ENCODE assay signal across 11 cellular contexts in the genomic region with DNA sequence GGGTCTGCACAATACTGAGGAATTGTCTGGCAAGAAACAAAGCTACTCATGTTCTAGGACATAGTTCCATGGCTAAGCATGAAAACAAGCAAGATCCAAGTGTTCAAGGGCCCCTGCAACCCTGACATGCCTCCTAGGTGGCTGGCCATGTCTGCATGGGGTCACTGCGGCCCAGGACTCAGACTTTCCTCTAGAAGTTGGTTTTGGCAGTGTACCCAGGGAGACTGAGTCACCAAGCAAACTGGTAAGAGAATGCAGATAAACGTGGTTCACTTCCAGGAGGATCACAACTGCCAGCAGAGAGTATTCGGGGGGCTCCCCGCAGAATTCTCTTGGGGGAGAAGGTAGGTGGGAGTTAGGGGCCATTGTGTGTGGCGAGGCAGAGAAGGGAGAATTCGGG. TPM values are rescaled to one million over a fixed set of nuclear protein-coding genes. Genes with fewer than 3 reads are reported as not detected.
A peak's percentile ranks its signal among the peaks of the same experiment; 100 is the strongest.
DNase-seq lines count a peak whose midpoint lies in the region; ATAC-seq and TF ChIP-seq lines count a peak whose summit lies in the region.
"Had no signal": no experiment of that assay in that cellular context is flagged by ENCODE, and none has a peak within 500 bp of the region (broad histone marks: within the 10 kb centered on the region; RNA-seq: fewer than 3 reads in every experiment).

No MANE protein-coding gene starts in this region.

- peaks cover 5% of the 10 kb centered on the region for H3K79me2 ChIP-seq in ACC112 (ENCODE audit: control insufficient read depth, insufficient read depth, low read length, unreplicated experiment)

- TF ChIP-seq CTCF in colonic mucosa (IDR thresholded peaks at IDR 0.05) (no peak), ovary (IDR thresholded peaks at IDR 0.05) (no peak), body of pancreas (IDR thresholded peaks at IDR 0.05) (no peak)

- no peak for DNase-seq in colonic mucosa
- peak in 3 of 5 donors; percentile 45 to 53 (median 46) for DNase-seq in ovary
- no peak for DNase-seq in NCI-H1436 treated with DMSO at 0.1 percent for 48 hours (lab: John Stamatoyannopoulos, UW)
- DNase-seq in kidney tubule cell (ENCODE audit: low spot score) = no peak
- no peak for DNase-seq in body of pancreas
- DNase-seq: activated T-cell treated with anti-CD3 and anti-CD28 coated beads for 4 hours; stimulated activated CD4-positive, alpha-beta T cell treated with anti-CD3 and anti-CD28 coated beads, Interleukin-12 subunit alpha, Interleukin-12 subunit beta, amount 100 ng/mL, for 4 hours had no signal

- H3K27ac ChIP-seq in ACC112 (ENCODE audit: low read depth, low read length) (peak overlapping the region; percentile 66), KOPT-K1 (ENCODE audit: low read depth, low read length, poor library complexity, severe bottlenecking) (peak overlapping the region; percentile 28), colonic mucosa (peak overlapping the region; percentile 44), ovary (peak overlapping the region; percentile 53 to 69), body of pancreas (peak overlapping the region in 2 of 4 donors; percentile 13 to 44)
- H3K27ac ChIP-seq: C4-2B had no signal

- H3K4me3 ChIP-seq in ACC112 (ENCODE audit: low read depth, low read length) (peak overlapping the region; percentile 41; the same call in 1 of the 2 replicates), colonic mucosa (no peak overlapping the region), ovary (no peak overlapping the region), body of pancreas (no peak overlapping the region)

- H3K27me3 ChIP-seq in ACC112 (ENCODE audit: insufficient read depth, low read length) (no peaks in the 10 kb centered on the region), colonic mucosa (no peaks in the 10 kb centered on the region), ovary (no peaks in the 10 kb centered on the region), body of pancreas (no peaks in the 10 kb centered on the region)

- WGBS in ovary, 3 donors = 62 to 66% (median 64%) methylated on average over 6 of the region's 6 CpGs
- 84 to 85% methylated on average over 6 of the region's 6 CpGs for WGBS in body of pancreas, 2 donors

- no peaks in the 10 kb centered on the region for H3K36me3 ChIP-seq in ACC112 (ENCODE audit: insufficient read depth, low read length)
- no peaks in the 10 kb centered on the region for H3K36me3 ChIP-seq in KOPT-K1 (ENCODE audit: insufficient read depth, low read length)
- H3K36me3 ChIP-seq in colonic mucosa = no peaks in the 10 kb centered on the region
- H3K36me3 ChIP-seq in ovary = no peaks in the 10 kb centered on the region
- no peaks in the 10 kb centered on the region for H3K36me3 ChIP-seq in body of pancreas (replicated peaks in 1 of 2; ENCODE audit: insufficient read depth in 1 of 2, low read depth in 2 of 2)

- TF ChIP-seq EP300 in ovary (IDR thresholded peaks at IDR 0.05) = no peak

- H3K9ac ChIP-seq in colonic mucosa (ENCODE audit: low read depth in 2 of 2, low read length in 2 of 2) = no peak overlapping the region

- intact Hi-C loops in colonic mucosa (cut with DNase I) (no loop called here), ovary (cut with DNase I) (no loop called here), body of pancreas (cut with DNase I) (no loop called here)

- H3K9me3 ChIP-seq in KOPT-K1 (ENCODE audit: insufficient read depth, low read length, poor library complexity, severe bottlenecking) = no peaks in the 10 kb centered on the region
- H3K9me3 ChIP-seq in colonic mucosa = no peaks in the 10 kb centered on the region
- H3K9me3 ChIP-seq in ovary = no peaks in the 10 kb centered on the region
- H3K9me3 ChIP-seq in body of pancreas = no peaks in the 10 kb centered on the region

- H3K4me1 ChIP-seq in ACC112 (ENCODE audit: control insufficient read depth, insufficient read depth, low read length, unreplicated experiment) (peaks cover 41% of the 10 kb centered on the region), colonic mucosa (no peaks in the 10 kb centered on the region), ovary (ENCODE audit: insufficient read depth) (peaks cover 29% of the 10 kb centered on the region), body of pancreas (peaks cover 65% of the 10 kb centered on the region)

- ATAC-seq in HG03520 (IDR thresholded peaks at IDR 0.05; ENCODE audit: unreplicated experiment) = no peak
- ATAC-seq in body of pancreas = no peak

- no peak for TF ChIP-seq POLR2A in ovary (IDR thresholded peaks at IDR 0.05)
- no peak for TF ChIP-seq POLR2A in body of pancreas (IDR thresholded peaks at IDR 0.05)

- H2AFZ ChIP-seq in ACC112 (ENCODE audit: low read length, unreplicated experiment) = no peak overlapping the region

RNA-seq across cellular contexts. Expression of a gene that starts 7.4 kb away (rescaled TPM):
- total RNA-seq in colonic mucosa (10 to 100 TPM; 23.4 to 70.7 TPM), ovary (10 to 100 TPM; 28.7 to 60.8 (median 41.6) TPM), body of pancreas (100 to 1,000 TPM in 1 of 2 donors, 10 to 100 TPM in 1; 26.5 to 137 TPM)
- polyA plus RNA-seq in ovary = 10 to 100 TPM; 15.3 to 24.5 TPM

Comparison
In these comparisons a context has a peak if more than half of its experiments do, and no peak if none do; other contexts are left out.
1. DNase-seq: peak in ovary (3 of 5); none in colonic mucosa (single experiment), NCI-H1436 treated with DMSO at 0.1 percent for 48 hours (single experiment), kidney tubule cell (single experiment) and body of pancreas (0 of 4).